38 cellular contexts compared by ENCODE assay signal in genomic region chr5:103205991-103206700, GRCh38.
"Had no signal": no experiment of that assay in that cellular context is flagged by ENCODE, and none has a peak within 500 bp of the region (broad histone marks: within the 10 kb centered on the region; RNA-seq: fewer than 3 reads in every experiment).

No MANE protein-coding gene starts in this region.

- H3K4me1 Mint-ChIP-seq: brain had no signal

- H3K36me3 ChIP-seq: adrenal gland, cardiac muscle cell had no signal

- DNase-seq: activated B cell treated with CpG ODN at 0.5 μM for 24 hours; activated CD4-positive, alpha-beta memory T cell treated with anti-CD3 and anti-CD28 coated beads for 36 hours; activated CD4-positive, alpha-beta T cell treated with anti-CD3 and anti-CD28 coated beads for 4 hours; activated CD4-positive, alpha-beta T cell treated with anti-CD3 and anti-CD28 coated beads, Interleukin-2, amount 50 U/mL, for 1 hour; activated CD4-positive, alpha-beta T cell treated with anti-CD3 and anti-CD28 coated beads, Interleukin-2, amount 50 U/mL, for 4 hours; activated CD4-positive, CD25-positive, alpha-beta regulatory T cell treated with anti-CD3 and anti-CD28 coated beads, Interleukin-2, amount 50 U/mL, for 72 hours; activated CD8-positive, alpha-beta memory T cell treated with anti-CD3 and anti-CD28 coated beads, Interleukin-2, amount 50 U/mL, for 4 hours; activated effector memory CD4-positive, alpha-beta T cell treated with anti-CD3 and anti-CD28 coated beads, Interleukin-2, amount 50 U/mL, for 16 hours; activated gamma-delta T cell treated with Interleukin-2 at 50 U/mL for 16 hours; activated naive CD4-positive, alpha-beta T cell; activated naive CD4-positive, alpha-beta T cell treated with anti-CD3 and anti-CD28 coated beads for 36 hours; activated naive CD4-positive, alpha-beta T cell treated with anti-CD3 and anti-CD28 coated beads, Interleukin-2, amount 50 U/mL, for 16 hours; activated naive CD8-positive, alpha-beta T cell treated with anti-CD3 and anti-CD28 coated beads, Interleukin-2, amount 10 ng/mL, durations not matched to agents 7 days and 5 days; activated T-cell treated with anti-CD3 and anti-CD28 coated beads for 4 hours; activated T-cell treated with anti-CD3 and anti-CD28 coated beads, Interleukin-2, amount 50 U/mL, for 1 hour; activated T-cell treated with anti-CD3 and anti-CD28 coated beads, Interleukin-2, amount 50 U/mL, for 4 hours; activated T-cell treated with anti-CD3 and anti-CD28 coated beads, Interleukin-2, amount 50 U/mL, for 72 hours; adrenal gland; amygdala; anterior cingulate cortex; caudate nucleus; SW 1271; T-helper 1 cell; T-helper 2 cell; T-helper 9 cell had no signal

- H3K4me3 ChIP-seq: adrenal gland, ascending aorta, cardiac muscle cell had no signal

- H3K27me3 ChIP-seq: adrenal gland, ascending aorta, cardiac muscle cell had no signal

- H3K27ac Mint-ChIP-seq: activated CD4-positive, alpha-beta memory T cell treated with anti-CD3 and anti-CD28 coated beads for 36 hours; activated naive CD4-positive, alpha-beta T cell treated with anti-CD3 and anti-CD28 coated beads for 36 hours; activated naive CD4-positive, alpha-beta T cell treated with anti-CD3 and anti-CD28 coated beads, Interleukin-2, amount 50 U/mL, for 72 hours; activated naive CD8-positive, alpha-beta T cell treated with anti-CD3 and anti-CD28 coated beads, Interleukin-2, amount 10 ng/mL, durations not matched to agents 7 days and 5 days; activated T-cell treated with anti-CD3 and anti-CD28 coated beads, Interleukin-2, amount 50 U/mL, for 72 hours; activated T-helper 1 cell treated with anti-CD3 and anti-CD28 coated beads, Interleukin-12 subunit alpha, Interleukin-12 subunit beta, Interleukin-2, Interleukin-4 antibody, amounts not matched to agents 30 ng/mL and 10 ng/mL and 1 ng/mL, durations not matched to agents 14 hours and 24 hours and 36 hours; activated T-helper 17 cell treated with anti-CD3 and anti-CD28 coated beads, Interleukin-2, amount 50 U/mL, for 72 hours; brain; T-helper 1 cell treated with Interleukin-12 subunit alpha and Interleukin-12 subunit beta and Interleukin-4 antibody, amounts not matched to agents 30 μg/mL and 1 μg/mL, for 36 hours; T-helper 2 cell treated with Interferon-gamma antibody and Interleukin-4, amounts not matched to agents 5 μg/mL and 100 μg/mL, for 36 hours had no signal

- H3K4me1 ChIP-seq: adrenal gland, ascending aorta had no signal

- H3K9me3 Mint-ChIP-seq: activated B cell treated with CpG ODN at 0.5 μM for 24 hours; activated CD4-positive, alpha-beta memory T cell treated with anti-CD3 and anti-CD28 coated beads for 36 hours; activated naive CD4-positive, alpha-beta T cell treated with anti-CD3 and anti-CD28 coated beads for 36 hours; activated T-cell treated with anti-CD3 and anti-CD28 coated beads, Interleukin-2, amount 50 U/mL, for 72 hours; activated T-helper 17 cell treated with anti-CD3 and anti-CD28 coated beads, Interleukin-2, amount 50 U/mL, for 72 hours; central memory CD8-positive, alpha-beta T cell; T-helper 1 cell treated with Interleukin-12 subunit alpha and Interleukin-12 subunit beta and Interleukin-4 antibody, amounts not matched to agents 30 μg/mL and 1 μg/mL, for 36 hours; T-helper 2 cell treated with Interferon-gamma antibody and Interleukin-4, amounts not matched to agents 5 μg/mL and 100 μg/mL, for 36 hours had no signal

- H3K4me3 Mint-ChIP-seq: activated B cell treated with CpG ODN at 0.5 μM for 24 hours; activated CD4-positive, alpha-beta memory T cell treated with anti-CD3 and anti-CD28 coated beads for 36 hours; activated CD4-positive, alpha-beta T cell treated with anti-CD3 and anti-CD28 coated beads, Interleukin-2, amount 10 ng/mL, durations not matched to agents 24 days and 14 days; activated naive CD4-positive, alpha-beta T cell treated with anti-CD3 and anti-CD28 coated beads for 36 hours; activated naive CD8-positive, alpha-beta T cell treated with anti-CD3 and anti-CD28 coated beads, Interleukin-2, amount 10 ng/mL, durations not matched to agents 7 days and 5 days; activated T-cell treated with anti-CD3 and anti-CD28 coated beads, Interleukin-2, amount 50 U/mL, for 4 hours; activated T-cell treated with anti-CD3 and anti-CD28 coated beads, Interleukin-2, amount 50 U/mL, for 72 hours; activated T-helper 1 cell treated with anti-CD3 and anti-CD28 coated beads, Interleukin-12 subunit alpha, Interleukin-12 subunit beta, Interleukin-2, Interleukin-4 antibody, amounts not matched to agents 30 ng/mL and 10 ng/mL and 1 ng/mL, durations not matched to agents 14 hours and 24 hours and 36 hours; activated T-helper 17 cell treated with anti-CD3 and anti-CD28 coated beads, Interleukin-2, amount 50 U/mL, for 72 hours; brain; central memory CD8-positive, alpha-beta T cell; T-helper 1 cell treated with Interleukin-12 subunit alpha and Interleukin-12 subunit beta and Interleukin-4 antibody, amounts not matched to agents 30 μg/mL and 1 μg/mL, for 36 hours; T-helper 2 cell treated with Interferon-gamma antibody and Interleukin-4, amounts not matched to agents 5 μg/mL and 100 μg/mL, for 36 hours had no signal

- FAIRE-seq: bronchial epithelial cell, TTC549 had no signal

- ATAC-seq: activated naive CD4-positive, alpha-beta T cell treated with anti-CD3 and anti-CD28 coated beads, Interleukin-2, amount 50 U/mL, for 72 hours; activated T-cell treated with anti-CD3 and anti-CD28 coated beads, Interleukin-2, amount 50 U/mL, for 4 hours; activated T-cell treated with anti-CD3 and anti-CD28 coated beads, Interleukin-2, amount 50 U/mL, for 72 hours; activated T-helper 17 cell treated with anti-CD3 and anti-CD28 coated beads, Interleukin-2, amount 50 U/mL, for 72 hours had no signal

- H3K27me3 Mint-ChIP-seq: activated B cell treated with CpG ODN at 0.5 μM for 24 hours; activated CD4-positive, alpha-beta memory T cell treated with anti-CD3 and anti-CD28 coated beads for 36 hours; activated CD4-positive, alpha-beta T cell treated with anti-CD3 and anti-CD28 coated beads, Interleukin-2, amount 10 ng/mL, durations not matched to agents 24 days and 14 days; activated naive CD8-positive, alpha-beta T cell treated with anti-CD3 and anti-CD28 coated beads, Interleukin-2, amount 10 ng/mL, durations not matched to agents 7 days and 5 days; activated T-helper 17 cell treated with anti-CD3 and anti-CD28 coated beads, Interleukin-2, amount 50 U/mL, for 72 hours; brain; central memory CD8-positive, alpha-beta T cell had no signal

- H3K9me3 ChIP-seq: adrenal gland, ascending aorta had no signal

- H3K27ac ChIP-seq: adrenal gland, ascending aorta, cardiac muscle cell, VCaP had no signal
